In genomic region chr3:169846458-169847193, GRCh38 we compare ENCODE assay signal across 10 cellular contexts. TPM values are rescaled to one million over a fixed set of nuclear protein-coding genes. Genes with fewer than 3 reads are reported as not detected.
DNase-seq lines count a peak whose midpoint lies in the region; ATAC-seq and TF ChIP-seq lines count a peak whose summit lies in the region.
"Had no signal": no experiment of that assay in that cellular context is flagged by ENCODE, and none has a peak within 500 bp of the region (broad histone marks: within the 10 kb centered on the region; RNA-seq: fewer than 3 reads in every experiment).

No MANE protein-coding gene starts in this region.

- POLR2A ChIA-PET in SK-N-SH (lab: Yijun Ruan, JAX) = no interaction called here

- H3K4me1 ChIP-seq in SK-N-SH (ENCODE audit: control insufficient read depth in 1 of 2, insufficient read depth in 2 of 2, low read depth in 1 of 2, low read length in 1 of 2) = no peaks in the 10 kb centered on the region
- H3K4me1 ChIP-seq in smooth muscle cell (ENCODE audit: low read depth) = no peaks in the 10 kb centered on the region

- H3K4me2 ChIP-seq in SK-N-SH (no peak overlapping the region), smooth muscle cell (no peak overlapping the region)

- CTCF ChIA-PET in SK-N-SH (lab: Yijun Ruan, JAX) = no interaction called here

- H3K4me3 ChIP-seq in SK-N-SH (ENCODE audit: low read depth in 2 of 2, low read length in 1 of 2) (no peak overlapping the region), smooth muscle cell (no peak overlapping the region)

- H3K9ac ChIP-seq in SK-N-SH = no peak overlapping the region
- no peak overlapping the region for H3K9ac ChIP-seq in smooth muscle cell (ENCODE audit: low read depth)

- H4K20me1 ChIP-seq in SK-N-SH (ENCODE audit: insufficient read depth) (no peaks in the 10 kb centered on the region), smooth muscle cell (ENCODE audit: low read depth) (no peaks in the 10 kb centered on the region)

- H3K79me2 ChIP-seq in SK-N-SH (ENCODE audit: insufficient read depth) (no peaks in the 10 kb centered on the region), smooth muscle cell (ENCODE audit: low read depth) (no peaks in the 10 kb centered on the region)

- DNase-seq in SK-N-SH (no peak), smooth muscle cell (lab: John Stamatoyannopoulos, UW; ENCODE audit: unreplicated experiment) (no peak), omental fat pad (ENCODE audit: low spot score) (no peak), NCI-H2196 treated with DMSO at 0.1 percent for 48 hours (lab: John Stamatoyannopoulos, UW; ENCODE audit: unreplicated experiment) (no peak), HuH-7.5 (ENCODE audit: low spot score) (no peak), SIG-M5 (lab: John Stamatoyannopoulos, UW) (no peak)
- DNase-seq: NCI-H1105 treated with DMSO at 0.1 percent for 48 hours had no signal

- TF ChIP-seq CTCF in SK-N-SH (IDR thresholded peaks at IDR 0.05) (no peak), smooth muscle cell (IDR thresholded peaks at IDR 0.05; ENCODE audit: borderline replicate concordance, insufficient read depth, poor library complexity, severe bottlenecking) (no peak), omental fat pad (IDR thresholded peaks at IDR 0.05) (no peak)

- H3K27me3 ChIP-seq in SK-N-SH (ENCODE audit: insufficient read depth) (no peaks in the 10 kb centered on the region; the same call in 1 of the 2 replicates), smooth muscle cell (ENCODE audit: low read depth) (no peaks in the 10 kb centered on the region)

- ATAC-seq in GM18907 (IDR thresholded peaks at IDR 0.05; ENCODE audit: unreplicated experiment) (peak; percentile 97), HG02885 (IDR thresholded peaks at IDR 0.05; ENCODE audit: poor library complexity, unreplicated experiment) (peak; percentile 98), omental fat pad (ENCODE audit: low FRiP score) (no peak)

- 79% methylated on average over 11 of the region's 11 CpGs for WGBS in SK-N-SH (ENCODE audit: low lambda C conversion rate)
- WGBS in smooth muscle cell (ENCODE audit: low lambda C conversion rate) = 86% methylated on average over 11 of the region's 11 CpGs

- H3K36me3 ChIP-seq in SK-N-SH (replicated peaks in 1 of 2; ENCODE audit: control insufficient read depth in 1 of 2, insufficient read depth in 2 of 2, low read length in 1 of 2) (no peaks in the 10 kb centered on the region), smooth muscle cell (ENCODE audit: low read depth) (no peaks in the 10 kb centered on the region)

- no peaks in the 10 kb centered on the region for H3F3A ChIP-seq in SK-N-SH (replicated peaks; ENCODE audit: insufficient read depth)
- H3F3A ChIP-seq in smooth muscle cell (ENCODE audit: low read depth) = no peaks in the 10 kb centered on the region

- no peak for TF ChIP-seq RAD21 in SK-N-SH (IDR thresholded peaks at IDR 0.05; ENCODE audit: low read length)

- no peaks in the 10 kb centered on the region for H3K9me3 ChIP-seq in SK-N-SH
- H3K9me3 ChIP-seq in smooth muscle cell (replicated peaks; ENCODE audit: low read depth) = no peaks in the 10 kb centered on the region

- H3K27ac ChIP-seq in SK-N-SH (ENCODE audit: low read depth in 2 of 2, low read length in 1 of 2) = no peak overlapping the region
- no peak overlapping the region for H3K27ac ChIP-seq in smooth muscle cell (ENCODE audit: low read depth)

- H2AFZ ChIP-seq in SK-N-SH (ENCODE audit: low read depth) = no peak overlapping the region
- peak overlapping the region; percentile 20 for H2AFZ ChIP-seq in smooth muscle cell (ENCODE audit: low read depth)

- H3K9me2 ChIP-seq in SK-N-SH = no peaks in the 10 kb centered on the region

- TF ChIP-seq EP300 in SK-N-SH (IDR thresholded peaks at IDR 0.05; ENCODE audit: borderline replicate concordance in 1 of 2, low read depth in 1 of 2, low read length in 1 of 2) = no peak

TF ChIP-seq in SK-N-SH, 30 proteins besides CTCF, POLR2A, EP300 and RAD21:
- TF ChIP-seq JUND (IDR thresholded peaks at IDR 0.05) = peak; percentile 42; the same call in 1 of the 2 replicates
- no peak for TF ChIP-seq SIN3A (IDR thresholded peaks at IDR 0.05; ENCODE audit: borderline replicate concordance, low read depth, low read length)
- TF ChIP-seq TCF12 (IDR thresholded peaks at IDR 0.05) = no peak
- no peak for TF ChIP-seq CHD2 (IDR thresholded peaks at IDR 0.05; ENCODE audit: low read length, partially characterized antibody)
- no peak for TF ChIP-seq SMC3 (IDR thresholded peaks at IDR 0.05; ENCODE audit: low read depth, low read length)
- TF ChIP-seq GABPA (IDR thresholded peaks at IDR 0.05; ENCODE audit: low read depth) = no peak
- TF ChIP-seq USF1 (IDR thresholded peaks at IDR 0.05; ENCODE audit: borderline replicate concordance, low read depth) = no peak
- 0 out of 2 replicates have a peak, but pooled peaks have one; percentile 29 for TF ChIP-seq FOSL2 (IDR thresholded peaks at IDR 0.05; ENCODE audit: borderline replicate concordance, low read depth)
- 0 out of 2 replicates have a peak, but pooled peaks have one; percentile 26 for TF ChIP-seq TEAD4 (IDR thresholded peaks at IDR 0.05; ENCODE audit: borderline replicate concordance, insufficient read depth)
- TF ChIP-seq MXI1 (IDR thresholded peaks at IDR 0.05; ENCODE audit: low read depth, low read length) = no peak

RNA-seq across cellular contexts. Expression of gene LRRC31, which starts 23.1 kb away (rescaled TPM):
- not detected in 2 replicates for polyA plus RNA-seq in SK-N-SH (2012; rRNA removed)
- polyA plus RNA-seq in SK-N-SH (2012; cell fraction: cytosol; rRNA removed) = not detected in 2 replicates
- not detected in 2 replicates for polyA plus RNA-seq in SK-N-SH (2012; cell fraction: nucleus; rRNA removed)
- total RNA-seq in smooth muscle cell = not detected in 2 replicates
- not detected in 2 replicates for polyA plus RNA-seq in smooth muscle cell
- total RNA-seq in omental fat pad = not detected

RNA-seq across cellular contexts. Expression of gene LRRC34, which starts 33.9 kb away (rescaled TPM):
- polyA plus RNA-seq in SK-N-SH (2012; rRNA removed) (1.6 and 2.6 TPM in 2 replicates), smooth muscle cell (1.8 and 2.5 TPM in 2 replicates)
- 2.2 and 2.3 TPM in 2 replicates for polyA plus RNA-seq in SK-N-SH (2012; cell fraction: cytosol; rRNA removed)
- polyA plus RNA-seq in SK-N-SH (2012; cell fraction: nucleus; rRNA removed) = 1.4 and 2.9 TPM in 2 replicates
- total RNA-seq in smooth muscle cell (1.8 and 2.4 TPM in 2 replicates), omental fat pad (10 to 100 TPM in 1 of 4 donors, 1 to 10 TPM in 3; 1.9 to 14.8 (median 2.7) TPM)

RNA-seq across cellular contexts. Expression of gene LRRIQ4, which starts 34.0 kb away (rescaled TPM):
- polyA plus RNA-seq in SK-N-SH (2012; rRNA removed) = not detected in 2 replicates
- 0.01 and 0.03 TPM in 2 replicates for polyA plus RNA-seq in SK-N-SH (2012; cell fraction: cytosol; rRNA removed)
- polyA plus RNA-seq in SK-N-SH (2012; cell fraction: nucleus; rRNA removed) = 0.04 and 0.06 TPM in 2 replicates
- 0.18 TPM in 1 of 2 replicates, not detected in the other for total RNA-seq in smooth muscle cell
- polyA plus RNA-seq in smooth muscle cell = not detected in 2 replicates
- total RNA-seq in omental fat pad = under 1 TPM in 1 of 4 donors, not detected in 3; 0.25 TPM
- polyA plus RNA-seq: liver had no signal
